Comparison of ENCODE assay signal across 1 cellular context in genomic region chr2:60885683-60886082, GRCh38.
TF ChIP-seq lines count a peak whose summit lies in the region.

No MANE protein-coding gene starts in this region.

TF ChIP-seq in HepG2, 621 proteins besides CTCF, POLR2A, EP300 and RAD21 (continued from another document):
- TF ChIP-seq MIXL1 (CRISPR knock-in tag; IDR thresholded peaks at IDR 0.05) (0 out of 2 replicates have a peak, but pooled peaks have one; percentile 24), FOXK2 (IDR thresholded peaks at IDR 0.05) (0 out of 2 replicates have a peak, but pooled peaks have one; percentile 21), NCOA5 (CRISPR knock-in tag; IDR thresholded peaks at IDR 0.05) (no peak), SOX5 (CRISPR knock-in tag; IDR thresholded peaks at IDR 0.05; ENCODE audit: borderline replicate concordance) (peak; percentile 84), SMARCE1 (IDR thresholded peaks at IDR 0.05; ENCODE audit: borderline replicate concordance) (no peak), ZNF274 (CRISPR knock-in tag; IDR thresholded peaks at IDR 0.05) (no peak), IRF2 (CRISPR knock-in tag; IDR thresholded peaks at IDR 0.05) (no peak), ZNF263 (CRISPR knock-in tag; IDR thresholded peaks at IDR 0.05) (no peak), SOX6 (IDR thresholded peaks at IDR 0.05) (no peak), SOX6 (CRISPR knock-in tag; IDR thresholded peaks at IDR 0.05) (peak; percentile 88), FOSL2 (CRISPR knock-in tag; IDR thresholded peaks at IDR 0.05) (peak; percentile 60; the same call in 1 of the 2 replicates), TEAD3 (CRISPR knock-in tag; optimal IDR thresholded peaks at IDR 0.05; ENCODE audit: borderline replicate concordance) (no peak), RFX3 (CRISPR knock-in tag; IDR thresholded peaks at IDR 0.05) (no peak), ZNF138 (CRISPR knock-in tag; IDR thresholded peaks at IDR 0.05; ENCODE audit: low read depth) (no peak), REPIN1 (CRISPR knock-in tag; IDR thresholded peaks at IDR 0.05; ENCODE audit: borderline replicate concordance, low read depth) (no peak), CEBPG (CRISPR knock-in tag; IDR thresholded peaks at IDR 0.05) (peak; percentile 86), SP2 (CRISPR knock-in tag; IDR thresholded peaks at IDR 0.05) (no peak), PRPF4 (IDR thresholded peaks at IDR 0.05; ENCODE audit: low read depth, low read length, poor library complexity, severe bottlenecking) (no peak), ZBTB25 (CRISPR knock-in tag; IDR thresholded peaks at IDR 0.05) (peak; percentile 65; the same call in 1 of the 2 replicates), ZNF296 (CRISPR knock-in tag; conservative IDR thresholded peaks at IDR 0.05) (no peak), CREM (IDR thresholded peaks at IDR 0.05) (peak; percentile 67; the same call in 1 of the 2 replicates), CREM (CRISPR knock-in tag; IDR thresholded peaks at IDR 0.05) (no peak), ZBTB8A (CRISPR knock-in tag; IDR thresholded peaks at IDR 0.05; ENCODE audit: borderline replicate concordance, low read depth) (no peak)
- TF ChIP-seq, protein P1, sequence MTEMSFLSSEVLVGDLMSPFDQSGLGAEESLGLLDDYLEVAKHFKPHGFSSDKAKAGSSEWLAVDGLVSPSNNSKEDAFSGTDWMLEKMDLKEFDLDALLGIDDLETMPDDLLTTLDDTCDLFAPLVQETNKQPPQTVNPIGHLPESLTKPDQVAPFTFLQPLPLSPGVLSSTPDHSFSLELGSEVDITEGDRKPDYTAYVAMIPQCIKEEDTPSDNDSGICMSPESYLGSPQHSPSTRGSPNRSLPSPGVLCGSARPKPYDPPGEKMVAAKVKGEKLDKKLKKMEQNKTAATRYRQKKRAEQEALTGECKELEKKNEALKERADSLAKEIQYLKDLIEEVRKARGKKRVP (CRISPR knock-in tag; IDR thresholded peaks at IDR 0.05) = peak in 1 of 2 experiments; percentile 65; a peak in 2 of 4 replicates
- TF ChIP-seq, protein P2, sequence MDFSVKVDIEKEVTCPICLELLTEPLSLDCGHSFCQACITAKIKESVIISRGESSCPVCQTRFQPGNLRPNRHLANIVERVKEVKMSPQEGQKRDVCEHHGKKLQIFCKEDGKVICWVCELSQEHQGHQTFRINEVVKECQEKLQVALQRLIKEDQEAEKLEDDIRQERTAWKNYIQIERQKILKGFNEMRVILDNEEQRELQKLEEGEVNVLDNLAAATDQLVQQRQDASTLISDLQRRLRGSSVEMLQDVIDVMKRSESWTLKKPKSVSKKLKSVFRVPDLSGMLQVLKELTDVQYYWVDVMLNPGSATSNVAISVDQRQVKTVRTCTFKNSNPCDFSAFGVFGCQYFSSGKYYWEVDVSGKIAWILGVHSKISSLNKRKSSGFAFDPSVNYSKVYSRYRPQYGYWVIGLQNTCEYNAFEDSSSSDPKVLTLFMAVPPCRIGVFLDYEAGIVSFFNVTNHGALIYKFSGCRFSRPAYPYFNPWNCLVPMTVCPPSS (IDR thresholded peaks at IDR 0.05) = no peak
- TF ChIP-seq, protein P3, sequence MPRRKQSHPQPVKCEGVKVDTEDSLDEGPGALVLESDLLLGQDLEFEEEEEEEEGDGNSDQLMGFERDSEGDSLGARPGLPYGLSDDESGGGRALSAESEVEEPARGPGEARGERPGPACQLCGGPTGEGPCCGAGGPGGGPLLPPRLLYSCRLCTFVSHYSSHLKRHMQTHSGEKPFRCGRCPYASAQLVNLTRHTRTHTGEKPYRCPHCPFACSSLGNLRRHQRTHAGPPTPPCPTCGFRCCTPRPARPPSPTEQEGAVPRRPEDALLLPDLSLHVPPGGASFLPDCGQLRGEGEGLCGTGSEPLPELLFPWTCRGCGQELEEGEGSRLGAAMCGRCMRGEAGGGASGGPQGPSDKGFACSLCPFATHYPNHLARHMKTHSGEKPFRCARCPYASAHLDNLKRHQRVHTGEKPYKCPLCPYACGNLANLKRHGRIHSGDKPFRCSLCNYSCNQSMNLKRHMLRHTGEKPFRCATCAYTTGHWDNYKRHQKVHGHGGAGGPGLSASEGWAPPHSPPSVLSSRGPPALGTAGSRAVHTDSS (CRISPR knock-in tag; conservative IDR thresholded peaks at IDR 0.05) = no peak
